11 cellular contexts compared by ENCODE assay signal in the genomic region with DNA sequence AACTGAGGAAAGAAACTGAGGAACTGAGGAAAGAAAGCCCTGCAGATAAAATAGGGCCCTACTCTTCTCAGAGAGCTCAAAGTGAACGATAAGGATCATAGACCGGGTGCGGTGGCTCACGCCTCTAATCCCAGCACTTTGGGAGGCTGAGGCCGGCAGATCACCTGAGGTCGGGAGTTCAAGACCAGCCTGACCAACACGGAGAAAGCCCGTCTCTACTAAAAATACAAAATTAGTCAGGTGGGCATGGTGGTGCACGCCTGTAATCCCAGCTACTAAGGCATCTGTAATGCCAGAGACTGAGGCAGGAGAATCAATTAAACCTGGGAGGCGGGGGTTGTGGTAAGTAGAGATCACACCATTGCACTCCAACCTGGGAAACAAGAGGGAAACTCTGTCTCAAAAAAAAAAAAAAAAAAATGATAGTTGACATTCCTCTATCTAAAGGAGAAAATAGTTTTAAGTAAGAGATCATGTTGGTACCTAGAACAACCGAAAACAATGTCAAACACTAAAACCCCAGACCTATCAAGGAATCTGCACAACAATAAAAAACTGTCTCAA. TPM values are rescaled to one million over a fixed set of nuclear protein-coding genes. Genes with fewer than 3 reads are reported as not detected.
DNase-seq lines count a peak whose midpoint lies in the region; ATAC-seq, FAIRE-seq and TF ChIP-seq lines count a peak whose summit lies in the region.
"Had no signal": no experiment of that assay in that cellular context is flagged by ENCODE, and none has a peak within 500 bp of the region (broad histone marks: within the 10 kb centered on the region; RNA-seq: fewer than 3 reads in every experiment).

No MANE protein-coding gene starts in this region.

- TF ChIP-seq CTCF in CD4-positive, alpha-beta T cell (IDR thresholded peaks at IDR 0.05): no peak
- TF ChIP-seq CTCF in HFFc6 (IDR thresholded peaks at IDR 0.05): no peak
- no peak for TF ChIP-seq CTCF in astrocyte (IDR thresholded peaks at IDR 0.05; ENCODE audit: insufficient read depth, low read depth, low read length)

- no peak overlapping the region for H2AFZ ChIP-seq in astrocyte (ENCODE audit: low read depth, low read length)

- H3K4me1 ChIP-seq in astrocyte (ENCODE audit: insufficient read depth, low read length) (peaks cover 5% of the 10 kb centered on the region), mesodermal cell (ENCODE audit: control insufficient read depth, insufficient read depth, low read length, poor library complexity, severe bottlenecking) (peaks cover 3% of the 10 kb centered on the region)

- POLR2A ChIA-PET in CD4-positive, alpha-beta T cell (lab: Charles Lee): interaction anchor here (0.6 to 4.9 kb wide), 13 partner anchors 9 to 1261 kb away, joined by 3 to 43 read pairs (median 4); a partner anchor contains a TSS

- H3K27me3 Mint-ChIP-seq in CD4-positive, alpha-beta T cell: no peaks in the 10 kb centered on the region
- H3K27me3 Mint-ChIP-seq in HFFc6 (ENCODE audit: insufficient read depth): no peaks in the 10 kb centered on the region
- no peaks in the 10 kb centered on the region for H3K27me3 Mint-ChIP-seq in astrocyte (ENCODE audit: low read depth, unreplicated experiment)

- H3K4me2 ChIP-seq in astrocyte (ENCODE audit: low read length): no peak overlapping the region

- H3K36me3 Mint-ChIP-seq in CD4-positive, alpha-beta T cell (ENCODE audit: low read depth): peaks cover 27% of the 10 kb centered on the region
- H3K36me3 Mint-ChIP-seq in HFFc6 (ENCODE audit: low read depth) (no peaks in the 10 kb centered on the region; the same call in 1 of the 2 replicates), astrocyte (ENCODE audit: low read depth, unreplicated experiment) (no peaks in the 10 kb centered on the region)

- peaks cover 60% of the 10 kb centered on the region for H4K20me1 ChIP-seq in astrocyte (ENCODE audit: insufficient read depth, low read length)

- H3K9me3 Mint-ChIP-seq in CD4-positive, alpha-beta T cell: no peaks in the 10 kb centered on the region
- H3K9me3 Mint-ChIP-seq in HFFc6 (no peaks in the 10 kb centered on the region), astrocyte (ENCODE audit: unreplicated experiment) (no peaks in the 10 kb centered on the region)

- peaks cover 36% of the 10 kb centered on the region for H3K4me1 Mint-ChIP-seq in CD4-positive, alpha-beta T cell (ENCODE audit: low read depth)
- H3K4me1 Mint-ChIP-seq in HFFc6 (ENCODE audit: low read depth) (peaks cover 26% of the 10 kb centered on the region), astrocyte (ENCODE audit: low read depth, unreplicated experiment) (peaks cover 5% of the 10 kb centered on the region)

- H3K4me3 ChIP-seq in astrocyte (ENCODE audit: insufficient read depth, low read depth, low read length): no peak overlapping the region
- H3K4me3 ChIP-seq in mesodermal cell (ENCODE audit: extremely low read depth, insufficient read depth, low read length, poor library complexity, severe bottlenecking): peak overlapping the region; percentile 95
- H3K4me3 ChIP-seq: mucosa of descending colon had no signal

- no peak overlapping the region for H3K9ac ChIP-seq in astrocyte (ENCODE audit: low read length)

- H3K9me3 ChIP-seq in CD4-positive, alpha-beta T cell (ENCODE audit: control insufficient read depth, low read length): no peaks in the 10 kb centered on the region
- no peaks in the 10 kb centered on the region for H3K9me3 ChIP-seq in astrocyte (ENCODE audit: insufficient read depth, low read depth, low read length)
- H3K9me3 ChIP-seq in mesodermal cell (ENCODE audit: control insufficient read depth, low read length): no peaks in the 10 kb centered on the region
- H3K9me3 ChIP-seq: mucosa of descending colon had no signal

- intact Hi-C loops in CD4-positive, alpha-beta T cell (cut with DNase I, micrococcal nuclease): loop anchor here in 1 of 2 experiments (1.0 to 10.0 kb wide), 6 partner anchors 17 to 536 kb away; a partner anchor contains a TSS

- H3K4me3 Mint-ChIP-seq in CD4-positive, alpha-beta T cell: peak overlapping the region; percentile 90
- H3K4me3 Mint-ChIP-seq in HFFc6 (peak overlapping the region; percentile 97), astrocyte (ENCODE audit: unreplicated experiment) (peak overlapping the region; percentile 98)

- peak overlapping the region; percentile 85 for H3K27ac Mint-ChIP-seq in CD4-positive, alpha-beta T cell
- peak overlapping the region; percentile 48; the same call in 1 of the 2 replicates for H3K27ac Mint-ChIP-seq in HFFc6
- H3K27ac Mint-ChIP-seq in astrocyte (ENCODE audit: unreplicated experiment): peak overlapping the region; percentile 26

- no peak for DNase-seq in CD4-positive, alpha-beta T cell
- no peak for DNase-seq in HFFc6
- no peak for DNase-seq in astrocyte (ENCODE audit: low read depth)
- DNase-seq in stimulated activated CD4-positive, alpha-beta T cell treated with anti-CD3 and anti-CD28 coated beads, Interleukin-2, amount 100 ng/mL, for 48 hours: no peak
- DNase-seq in SW480 (ENCODE audit: low spot score): no peak
- DNase-seq: NCI-H2227 treated with DMSO at 0.1 percent for 48 hours had no signal

- FAIRE-seq in astrocyte (lab: Jason Lieb, UNC): no peak
- FAIRE-seq: D721Med had no signal

- peaks cover 68% of the 10 kb centered on the region for H3K79me2 ChIP-seq in astrocyte (ENCODE audit: insufficient read depth, low read length)

- WGBS in mesodermal cell (ENCODE audit: insufficient coverage in 2 of 2), 2 experiments: 88 to 92% methylated on average over 8 to 10 of the region's 11 CpGs

- H3K36me3 ChIP-seq in astrocyte (ENCODE audit: insufficient read depth, low read length): no peaks in the 10 kb centered on the region
- peaks cover 8% of the 10 kb centered on the region for H3K36me3 ChIP-seq in mesodermal cell (ENCODE audit: control insufficient read depth, insufficient read depth, low read length)

- no peak overlapping the region for H3K27ac ChIP-seq in CD4-positive, alpha-beta T cell (ENCODE audit: low read depth, low read length)
- H3K27ac ChIP-seq in astrocyte (ENCODE audit: low read depth, low read length) (no peak overlapping the region), mesodermal cell (ENCODE audit: low read depth, low read length, severe bottlenecking) (no peak overlapping the region)

- ATAC-seq in CD4-positive, alpha-beta T cell (ENCODE audit: poor library complexity): no peak
- ATAC-seq in GM21447 (IDR thresholded peaks at IDR 0.05; ENCODE audit: unreplicated experiment): no peak
- no peak for ATAC-seq in HG02981 (IDR thresholded peaks at IDR 0.05; ENCODE audit: unreplicated experiment)
- ATAC-seq: mucosa of descending colon had no signal

- CTCF ChIA-PET in CD4-positive, alpha-beta T cell (lab: Charles Lee): interaction anchor here (0.7 to 5.8 kb wide), 5 partner anchors 16 to 855 kb away, joined by 3 to 34 read pairs (median 3); no protein-coding TSS in a partner anchor

- no peaks in the 10 kb centered on the region for H3K27me3 ChIP-seq in CD4-positive, alpha-beta T cell (ENCODE audit: control insufficient read depth, insufficient read depth, low read length)
- H3K27me3 ChIP-seq in astrocyte (ENCODE audit: insufficient read depth, low read length): no peaks in the 10 kb centered on the region

RNA-seq across cellular contexts. Expression of a gene that starts 2.5 kb away (rescaled TPM):
- total RNA-seq in CD4-positive, alpha-beta T cell: 100 to 1,000 TPM; 115 to 129 TPM
- 10 to 100 TPM; 62.8 to 67.5 (median 64.3) TPM for total RNA-seq in HFFc6 (2021; fragmentation: NEBNext Ultra II Directional; extraction: Animal tissue kit (Norgen Biotek cat#: 25700))
- 91.7 and 95.7 TPM in 2 replicates for total RNA-seq in astrocyte
- polyA plus RNA-seq in mesodermal cell (2013, experiment 1 of 2): 65.9 TPM
- 62.9 TPM for polyA plus RNA-seq in mesodermal cell (2013, experiment 2 of 2)

Comparison
In these comparisons a context has a peak if more than half of its experiments do, and no peak if none do; other contexts are left out.
1. H3K27ac Mint-ChIP-seq: peak in every context shown above with its lines; median percentile 85 in CD4-positive, alpha-beta T cell; 48 in HFFc6; 26 in astrocyte.